3 cellular contexts compared by ENCODE assay signal in the genomic region with DNA sequence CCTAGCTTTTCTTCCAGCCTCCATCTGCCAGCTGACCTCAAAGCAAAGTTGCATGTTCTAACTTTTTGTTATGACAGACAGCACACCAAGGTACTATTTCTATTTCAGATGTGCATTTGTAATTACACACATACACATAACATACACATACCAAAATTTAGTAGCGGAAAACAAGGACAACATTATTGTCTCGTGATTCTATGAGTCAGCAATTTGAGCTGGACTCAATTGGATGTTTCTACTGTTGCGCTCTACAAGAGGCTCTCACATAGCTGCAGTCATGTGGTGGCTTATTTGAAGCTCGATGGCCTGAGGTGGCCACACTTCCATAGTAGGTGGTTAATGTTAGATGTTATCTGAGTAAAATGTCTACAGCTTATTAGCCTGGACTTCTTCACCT.
TF ChIP-seq lines count a peak whose summit lies in the region.

No MANE protein-coding gene starts in this region.

TF ChIP-seq in A549, 52 proteins besides CTCF, POLR2A, EP300 and RAD21:
- TF ChIP-seq EHF (CRISPR knock-in tag; IDR thresholded peaks at IDR 0.05), result no peak
- TF ChIP-seq HEYL (CRISPR knock-in tag; IDR thresholded peaks at IDR 0.05), result no peak
- TF ChIP-seq CHD4 (IDR thresholded peaks at IDR 0.05; ENCODE audit: borderline replicate concordance), result no peak
- TF ChIP-seq SREBF2 (IDR thresholded peaks at IDR 0.05), result no peak
- TF ChIP-seq MAFK (IDR thresholded peaks at IDR 0.05; ENCODE audit: partially characterized antibody), result peak; percentile 78
- no peak for TF ChIP-seq NPAS2 (CRISPR knock-in tag; IDR thresholded peaks at IDR 0.05; ENCODE audit: borderline replicate concordance)
- no peak for TF ChIP-seq KDM1A (IDR thresholded peaks at IDR 0.05; ENCODE audit: low read depth)
- TF ChIP-seq RFX5 (IDR thresholded peaks at IDR 0.05), result no peak
TF ChIP-seq in A549: peak in this region for 1.

TF ChIP-seq in IMR-90, 13 proteins besides CTCF, POLR2A, EP300 and RAD21:
- no peak for TF ChIP-seq RCOR1 (IDR thresholded peaks at IDR 0.05; ENCODE audit: insufficient replicate concordance, low read length)
- TF ChIP-seq MAFK (IDR thresholded peaks at IDR 0.05; ENCODE audit: low read depth, low read length), result peak; percentile 70

TF ChIP-seq in K562, 482 proteins besides CTCF, POLR2A, EP300 and RAD21:
- TF ChIP-seq, protein P1, sequence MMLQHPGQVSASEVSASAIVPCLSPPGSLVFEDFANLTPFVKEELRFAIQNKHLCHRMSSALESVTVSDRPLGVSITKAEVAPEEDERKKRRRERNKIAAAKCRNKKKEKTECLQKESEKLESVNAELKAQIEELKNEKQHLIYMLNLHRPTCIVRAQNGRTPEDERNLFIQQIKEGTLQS (IDR thresholded peaks at IDR 0.05), result no peak
- TF ChIP-seq, protein P1 (CRISPR knock-in tag; conservative IDR thresholded peaks at IDR 0.05), result no peak
- TF ChIP-seq ZNF316 (IDR thresholded peaks at IDR 0.05), result peak; percentile 54; the same call in 1 of the 2 replicates
- TF ChIP-seq C11orf30 (IDR thresholded peaks at IDR 0.05; ENCODE audit: low read depth), result peak; percentile 47; the same call in 1 of the 2 replicates
- peak; percentile 48 for TF ChIP-seq MAFG (tag; conservative IDR thresholded peaks at IDR 0.05)
- peak; percentile 48; the same call in 1 of the 2 replicates for TF ChIP-seq ZNF583 (CRISPR knock-in tag; IDR thresholded peaks at IDR 0.05)
- TF ChIP-seq ZNF282 (CRISPR knock-in tag; IDR thresholded peaks at IDR 0.05), result no peak
- TF ChIP-seq MAFK (IDR thresholded peaks at IDR 0.05; ENCODE audit: low read length), result peak; percentile 9; the same call in 1 of the 2 replicates
